Comparison of ENCODE assay signal across 2 cellular contexts in genomic region chrX:80174925-80175574, GRCh38.
TF ChIP-seq lines count a peak whose summit lies in the region.

No MANE protein-coding gene starts in this region.

TF ChIP-seq in K562, 482 proteins besides CTCF, POLR2A, EP300 and RAD21 (continued from another document):
- TF ChIP-seq ZNF395 (CRISPR knock-in tag; IDR thresholded peaks at IDR 0.05), result no peak
- no peak for TF ChIP-seq GABPB1 (CRISPR knock-in tag; IDR thresholded peaks at IDR 0.05)
- TF ChIP-seq FOXJ2 (tag; IDR thresholded peaks at IDR 0.05), result peak; percentile 77
- TF ChIP-seq MBD1 (CRISPR knock-in tag; IDR thresholded peaks at IDR 0.05), result no peak

TF ChIP-seq in HepG2, 621 proteins besides CTCF, POLR2A, EP300 and RAD21 (continued from another document):
- no peak for TF ChIP-seq ZNF710 (CRISPR knock-in tag; IDR thresholded peaks at IDR 0.05; ENCODE audit: borderline replicate concordance)
- TF ChIP-seq NFIB (CRISPR knock-in tag; IDR thresholded peaks at IDR 0.05; ENCODE audit: borderline replicate concordance), result no peak
- TF ChIP-seq PAF1 (CRISPR knock-in tag; IDR thresholded peaks at IDR 0.05), result no peak
- TF ChIP-seq REL (CRISPR knock-in tag; conservative IDR thresholded peaks at IDR 0.05), result no peak
- TF ChIP-seq SNAI1 (CRISPR knock-in tag; IDR thresholded peaks at IDR 0.05; ENCODE audit: borderline replicate concordance), result no peak
- TF ChIP-seq CAMTA2 (CRISPR knock-in tag; IDR thresholded peaks at IDR 0.05; ENCODE audit: borderline replicate concordance), result no peak
TF ChIP-seq in HepG2: peak in this region for 0.
